Comparison of ENCODE assay signal across 21 cellular contexts in the genomic region with DNA sequence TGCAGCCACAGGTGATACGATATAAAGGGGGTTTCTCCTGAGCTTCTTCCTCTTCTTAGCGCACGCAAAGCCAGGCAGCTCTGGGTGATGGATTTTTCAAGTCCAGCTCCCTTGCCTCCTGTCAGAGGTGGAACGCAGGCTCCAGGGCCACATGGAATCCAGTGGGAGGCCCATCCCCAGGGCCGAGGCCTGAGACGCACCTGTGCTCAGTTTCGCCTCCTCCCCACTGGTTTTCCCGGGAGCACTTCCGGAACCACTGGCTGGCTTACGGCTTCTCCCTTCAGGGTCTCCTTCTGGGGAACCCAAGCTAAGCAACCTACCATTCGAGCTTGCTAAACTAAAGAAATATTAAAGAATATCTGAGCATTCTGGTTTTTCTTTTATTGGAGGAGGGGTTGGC.
"Had no signal": no experiment of that assay in that cellular context is flagged by ENCODE, and none has a peak within 500 bp of the region (broad histone marks: within the 10 kb centered on the region; RNA-seq: fewer than 3 reads in every experiment).

No MANE protein-coding gene starts in this region.

- ATAC-seq: T-cell had no signal

- DNase-seq: Kasumi-1, MM.1S, NCI-H1092 treated with DMSO at 0.1 percent for 48 hours, NCI-H1436, NCI-H187, NCI-H2029, NCI-H2081 treated with DMSO at 0.1 percent for 48 hours, NCI-H2171, NCI-H226, NCI-H446, NCI-H510A, NCI-H524 treated with DMSO at 0.1 percent for 48 hours, NCI-H69, NCI-H774, SHP77, SK-N-SH, SW 1271, T-cell had no signal

- H3K27ac ChIP-seq: HL-60, KMS-11 had no signal

- H3K4me3 ChIP-seq: K562 had no signal

- H3K9me3 ChIP-seq: SK-N-SH had no signal
